16 cellular contexts compared by ENCODE assay signal in the genomic region with DNA sequence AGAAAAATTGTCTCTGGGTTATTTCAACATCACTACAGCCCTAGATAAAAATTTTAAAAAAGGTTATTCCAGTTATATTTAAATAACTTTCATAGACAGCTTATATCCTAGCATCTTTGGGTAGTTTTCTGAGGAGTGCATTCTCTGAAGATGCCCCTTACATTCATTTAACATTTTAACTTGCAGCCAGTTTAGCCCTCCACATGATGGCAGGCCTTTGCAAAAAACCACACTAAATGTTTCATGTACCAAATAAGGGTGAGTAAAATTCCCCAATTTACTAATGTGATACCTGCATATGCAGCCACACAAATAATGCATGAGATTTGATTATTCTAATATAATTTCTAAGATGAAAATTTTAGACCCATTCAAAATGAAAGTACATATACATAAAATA.
"Had no signal": no experiment of that assay in that cellular context is flagged by ENCODE, and none has a peak within 500 bp of the region (broad histone marks: within the 10 kb centered on the region; RNA-seq: fewer than 3 reads in every experiment).

No MANE protein-coding gene starts in this region.

- H3K4me1 Mint-ChIP-seq: immature natural killer cell; naive B cell; stimulated activated naive CD8-positive, alpha-beta T cell treated with anti-CD3 and anti-CD28 coated beads, Interleukin-15, amount 100 ng/mL, for 72 hours had no signal

- H3K4me3 Mint-ChIP-seq: activated CD4-positive, alpha-beta memory T cell treated with anti-CD3 and anti-CD28 coated beads for 36 hours; immature natural killer cell; naive B cell; stimulated activated naive CD8-positive, alpha-beta T cell treated with anti-CD3 and anti-CD28 coated beads, Interleukin-15, amount 100 ng/mL, for 72 hours had no signal

- H3K9me3 ChIP-seq: esophagus squamous epithelium, testis, upper lobe of right lung had no signal

- H3K27ac Mint-ChIP-seq: activated CD4-positive, alpha-beta memory T cell treated with anti-CD3 and anti-CD28 coated beads for 36 hours; immature natural killer cell; naive B cell; stimulated activated naive CD8-positive, alpha-beta T cell treated with anti-CD3 and anti-CD28 coated beads, Interleukin-15, amount 100 ng/mL, for 72 hours had no signal

- ATAC-seq: left cardiac atrium; stimulated activated naive CD8-positive, alpha-beta T cell treated with anti-CD3 and anti-CD28 coated beads, Interleukin-15, amount 100 ng/mL, for 72 hours; upper lobe of right lung had no signal

- H3K4me3 ChIP-seq: esophagus squamous epithelium, lung, testis, upper lobe of right lung had no signal

- DNase-seq: activated CD4-positive, alpha-beta memory T cell treated with anti-CD3 and anti-CD28 coated beads for 36 hours; activated CD4-positive, alpha-beta T cell treated with anti-CD3 and anti-CD28 coated beads for 1 hour; activated CD8-positive, alpha-beta memory T cell treated with anti-CD3 and anti-CD28 coated beads, Interleukin-2, amount 50 U/mL, for 4 hours; esophagus squamous epithelium; foreskin fibroblast; glutamatergic neuron; immature natural killer cell; left cardiac atrium; naive B cell; stimulated activated CD4-positive, alpha-beta T cell treated with anti-CD3 and anti-CD28 coated beads, Interleukin-4, amount 100 ng/mL, for 1 hour; stimulated activated CD8-positive, alpha-beta memory T cell treated with anti-CD3 and anti-CD28 coated beads, Interleukin-4, amount 100 ng/mL, for 48 hours; stimulated activated naive CD8-positive, alpha-beta T cell treated with anti-CD3 and anti-CD28 coated beads, Interleukin-15, amount 100 ng/mL, for 72 hours; testis; upper lobe of right lung had no signal

- H3K27ac ChIP-seq: esophagus squamous epithelium, parathyroid adenoma, testis, upper lobe of right lung had no signal

- H3K36me3 ChIP-seq: esophagus squamous epithelium, upper lobe of right lung had no signal

- H3K9me3 Mint-ChIP-seq: activated CD4-positive, alpha-beta memory T cell treated with anti-CD3 and anti-CD28 coated beads for 36 hours had no signal

- H3K27me3 Mint-ChIP-seq: activated CD4-positive, alpha-beta memory T cell treated with anti-CD3 and anti-CD28 coated beads for 36 hours; naive B cell; stimulated activated naive CD8-positive, alpha-beta T cell treated with anti-CD3 and anti-CD28 coated beads, Interleukin-15, amount 100 ng/mL, for 72 hours had no signal

- H3K27me3 ChIP-seq: esophagus squamous epithelium, testis, upper lobe of right lung had no signal

- H3K36me3 Mint-ChIP-seq: activated CD4-positive, alpha-beta memory T cell treated with anti-CD3 and anti-CD28 coated beads for 36 hours; immature natural killer cell; naive B cell had no signal

- H3K4me1 ChIP-seq: esophagus squamous epithelium, parathyroid adenoma, testis, upper lobe of right lung had no signal
